In the genomic region with DNA sequence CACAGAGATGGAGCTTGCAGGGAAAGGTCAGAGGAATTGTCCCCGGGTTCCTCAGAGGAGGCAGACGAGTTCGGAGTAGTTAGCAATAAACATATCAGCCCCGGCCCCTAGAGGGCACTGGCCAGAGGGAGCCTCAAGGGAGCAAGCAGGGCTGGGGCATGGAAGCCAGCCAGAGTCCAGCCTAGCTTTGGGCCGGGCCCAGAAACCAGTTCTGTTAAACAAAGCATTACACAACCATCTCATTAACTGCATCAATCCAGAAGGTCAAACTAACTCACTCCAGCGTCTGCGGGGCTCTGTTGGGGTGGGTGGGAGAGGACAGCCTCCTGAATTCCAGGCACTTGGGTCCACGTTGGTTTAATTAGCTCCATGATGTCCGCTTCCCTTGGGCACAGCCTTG, we compare ENCODE assay signal across 1 cellular context.
TF ChIP-seq lines count a peak whose summit lies in the region.

No MANE protein-coding gene starts in this region.

TF ChIP-seq in SK-N-SH, 30 proteins besides CTCF, POLR2A, EP300 and RAD21 (continued from another document):
- TF ChIP-seq CHD2 (IDR thresholded peaks at IDR 0.05; ENCODE audit: low read length, partially characterized antibody) (no peak), SIN3A (IDR thresholded peaks at IDR 0.05; ENCODE audit: borderline replicate concordance, low read depth, low read length) (no peak), FOSL2 (IDR thresholded peaks at IDR 0.05; ENCODE audit: borderline replicate concordance, low read depth) (no peak), TAF1 (IDR thresholded peaks at IDR 0.05; ENCODE audit: borderline replicate concordance, low read depth, low read length) (no peak), FOXM1 (IDR thresholded peaks at IDR 0.05; ENCODE audit: low read depth) (no peak), GABPA (IDR thresholded peaks at IDR 0.05; ENCODE audit: low read depth) (no peak), SMC3 (IDR thresholded peaks at IDR 0.05; ENCODE audit: low read depth, low read length) (no peak), NRF1 (IDR thresholded peaks at IDR 0.05; ENCODE audit: low read depth, low read length) (no peak), TCF12 (IDR thresholded peaks at IDR 0.05) (no peak), TEAD4 (IDR thresholded peaks at IDR 0.05; ENCODE audit: borderline replicate concordance, insufficient read depth) (no peak), JUND (IDR thresholded peaks at IDR 0.05) (no peak)
